In genomic region chr7:151241755-151242096, GRCh38 we compare ENCODE assay signal across 22 cellular contexts. TPM values are rescaled to one million over a fixed set of nuclear protein-coding genes. Genes with fewer than 3 reads are reported as not detected.
"Had no signal": no experiment of that assay in that cellular context is flagged by ENCODE, and none has a peak within 500 bp of the region (broad histone marks: within the 10 kb centered on the region; RNA-seq: fewer than 3 reads in every experiment).

No MANE protein-coding gene starts in this region.

- H3K27me3 Mint-ChIP-seq: activated naive CD4-positive, alpha-beta T cell treated with anti-CD3 and anti-CD28 coated beads, Interleukin-2, amount 50 U/mL, for 24 hours had no signal

- H3K36me3 ChIP-seq: breast epithelium had no signal

- H3K36me3 Mint-ChIP-seq: activated naive CD4-positive, alpha-beta T cell treated with anti-CD3 and anti-CD28 coated beads, Interleukin-2, amount 50 U/mL, for 24 hours; type B pancreatic cell had no signal

- H3K4me3 ChIP-seq: ascending aorta, breast epithelium, esophagus squamous epithelium, lung, SK-N-MC had no signal

- H3K9me3 ChIP-seq: ascending aorta, breast epithelium, esophagus squamous epithelium had no signal

- H3K27ac ChIP-seq: ascending aorta, esophagus squamous epithelium had no signal

- H3K9me3 Mint-ChIP-seq: activated naive CD4-positive, alpha-beta T cell treated with anti-CD3 and anti-CD28 coated beads, Interleukin-2, amount 50 U/mL, for 24 hours; dendritic cell treated with granulocyte-macrophage colony-stimulating factor and Interleukin-4, amounts not matched to agents 40 ng/mL and 50 ng/mL, for 4 days; nephron progenitor cell; stimulated activated naive CD8-positive, alpha-beta T cell treated with anti-CD3 and anti-CD28 coated beads, Interleukin-15, Interleukin-2, amounts not matched to agents 100 ng/mL and 50 ng/mL, for 24 hours; T-helper 2 cell treated with Interferon-gamma antibody and Interleukin-4, amounts not matched to agents 5 μg/mL and 100 μg/mL, for 36 hours; type B pancreatic cell had no signal

- H3K4me3 Mint-ChIP-seq: activated naive CD4-positive, alpha-beta T cell treated with anti-CD3 and anti-CD28 coated beads, Interleukin-2, amount 50 U/mL, for 24 hours; dendritic cell treated with granulocyte-macrophage colony-stimulating factor and Interleukin-4, amounts not matched to agents 40 ng/mL and 50 ng/mL, for 4 days; nephron progenitor cell; stimulated activated naive CD8-positive, alpha-beta T cell treated with anti-CD3 and anti-CD28 coated beads, Interleukin-15, Interleukin-2, amounts not matched to agents 100 ng/mL and 50 ng/mL, for 24 hours; T-helper 2 cell treated with Interferon-gamma antibody and Interleukin-4, amounts not matched to agents 5 μg/mL and 100 μg/mL, for 36 hours; type B pancreatic cell had no signal

- DNase-seq: activated CD4-positive, alpha-beta T cell treated with anti-CD3 and anti-CD28 coated beads, Interleukin-2, amount 50 U/mL, for 4 hours; activated effector memory CD4-positive, alpha-beta T cell treated with Interleukin-2 at 50 U/mL for 16 hours; activated T-cell treated with anti-CD3 and anti-CD28 coated beads, Interleukin-2, amount 50 U/mL, for 1 hour; cerebellar nuclear complex; effector CD8-positive, alpha-beta T cell; esophagus squamous epithelium; hippocampal formation; left cardiac atrium; nephron progenitor cell; nucleus accumbens; retina had no signal

- ATAC-seq: left cardiac atrium had no signal

- H3K27me3 ChIP-seq: ascending aorta, breast epithelium had no signal

- H3K27ac Mint-ChIP-seq: activated naive CD4-positive, alpha-beta T cell treated with anti-CD3 and anti-CD28 coated beads, Interleukin-2, amount 50 U/mL, for 24 hours; dendritic cell treated with granulocyte-macrophage colony-stimulating factor and Interleukin-4, amounts not matched to agents 40 ng/mL and 50 ng/mL, for 4 days; nephron progenitor cell; stimulated activated naive CD8-positive, alpha-beta T cell treated with anti-CD3 and anti-CD28 coated beads, Interleukin-15, Interleukin-2, amounts not matched to agents 100 ng/mL and 50 ng/mL, for 24 hours; T-helper 2 cell treated with Interferon-gamma antibody and Interleukin-4, amounts not matched to agents 5 μg/mL and 100 μg/mL, for 36 hours; type B pancreatic cell had no signal

RNA-seq across cellular contexts. Expression of gene H2BK1, which starts 31.4 kb away (rescaled TPM):
- total RNA-seq: ascending aorta, breast epithelium, esophagus squamous epithelium, left cardiac atrium, temporal lobe had no signal
- polyA plus RNA-seq: adipose tissue, lung had no signal

RNA-seq across cellular contexts. Expression of gene ASB10, which starts 54.7 kb away (rescaled TPM):
- total RNA-seq: ascending aorta, breast epithelium, esophagus squamous epithelium, lung, temporal lobe had no signal
- polyA plus RNA-seq: adipose tissue, lung had no signal
